15 cellular contexts compared by ENCODE assay signal in the genomic region with DNA sequence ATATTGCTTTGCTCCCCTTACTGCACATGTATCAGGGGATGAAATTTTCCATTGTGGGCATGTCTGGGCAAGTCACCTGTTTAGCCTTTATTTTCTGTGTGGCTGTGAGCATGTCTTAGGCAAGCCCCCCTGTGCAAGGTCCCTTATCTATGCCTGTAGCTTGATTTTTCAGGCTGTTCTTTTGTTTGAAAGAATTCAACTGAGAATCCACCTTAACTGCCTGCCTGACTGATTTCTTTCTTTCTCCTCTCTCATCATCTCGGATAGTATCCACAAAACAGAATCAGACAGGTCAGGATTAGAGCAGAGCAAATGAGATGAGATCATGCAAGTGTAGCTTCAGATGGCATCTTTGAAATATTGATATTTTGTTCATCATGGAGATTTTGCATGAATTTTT.
DNase-seq lines count a peak whose midpoint lies in the region; ATAC-seq, FAIRE-seq and TF ChIP-seq lines count a peak whose summit lies in the region.
"Had no signal": no experiment of that assay in that cellular context is flagged by ENCODE, and none has a peak within 500 bp of the region (broad histone marks: within the 10 kb centered on the region; RNA-seq: fewer than 3 reads in every experiment).

No MANE protein-coding gene starts in this region.

- H3K9me3 Mint-ChIP-seq in astrocyte (ENCODE audit: unreplicated experiment), result peaks cover 10% of the 10 kb centered on the region

- H3K9ac ChIP-seq in mammary epithelial cell (ENCODE audit: insufficient read depth, low read length), result no peak overlapping the region
- no peak overlapping the region for H3K9ac ChIP-seq in IMR-90 (ENCODE audit: low read depth, low read length)
- no peak overlapping the region for H3K9ac ChIP-seq in astrocyte (ENCODE audit: low read length)
- H3K9ac ChIP-seq in keratinocyte (ENCODE audit: control insufficient read depth, extremely low read depth, insufficient read depth, low read length), result no peak overlapping the region

- H2BK15ac ChIP-seq in IMR-90 (ENCODE audit: low read depth, low read length), result no peak overlapping the region

- H2BK120ac ChIP-seq in IMR-90 (ENCODE audit: low read depth, low read length), result no peak overlapping the region

- no peak overlapping the region for H4K91ac ChIP-seq in IMR-90 (ENCODE audit: insufficient read depth, low read depth, low read length)

- no peak overlapping the region for H4K8ac ChIP-seq in IMR-90 (ENCODE audit: low read depth in 2 of 2, low read length in 2 of 2)

- dilution Hi-C loops in mammary epithelial cell (cut with HindIII; ENCODE audit: low sequenced_read_pairs) (no loop called here), IMR-90 (cut with HindIII; ENCODE audit: low sequenced_read_pairs, unreplicated experiment) (no loop called here), keratinocyte (cut with MboI; ENCODE audit: extremely low pct_ligation_motif_present, low sequenced_read_pairs) (no loop called here)

- no TSS peak for BruUV-seq in mammary epithelial cell (replicated peaks; lab: Mats Ljungman, UMichigan)
- no TSS peak for BruUV-seq in IMR-90 (replicated peaks; lab: Mats Ljungman, UMichigan)

- H3K56ac ChIP-seq in IMR-90 (ENCODE audit: extremely low read depth, insufficient read depth, low read length), result no peak overlapping the region

- H2BK5ac ChIP-seq in IMR-90 (ENCODE audit: low read depth, low read length, poor library complexity, severe bottlenecking), result no peak overlapping the region

- TF ChIP-seq POLR2A in breast epithelium (IDR thresholded peaks at IDR 0.05) (no peak), IMR-90 (IDR thresholded peaks at IDR 0.05; ENCODE audit: low read depth, low read length) (no peak)

- H3K4me3 ChIP-seq in mammary epithelial cell (replicated peaks in 1 of 3; ENCODE audit: insufficient read depth in 1 of 3, low read depth in 2 of 3, low read length in 3 of 3), result no peak overlapping the region
- no peak overlapping the region for H3K4me3 ChIP-seq in breast epithelium
- H3K4me3 ChIP-seq in IMR-90 (ENCODE audit: insufficient read depth, low read depth, low read length), result no peak overlapping the region
- H3K4me3 ChIP-seq in astrocyte (ENCODE audit: insufficient read depth, low read depth, low read length), result no peak overlapping the region
- no peak overlapping the region for H3K4me3 ChIP-seq in keratinocyte (ENCODE audit: control insufficient read depth in 2 of 3, extremely low read depth in 1 of 3, insufficient read depth in 2 of 3, low read depth in 1 of 3, low read length in 3 of 3)

- in situ Hi-C loops in mammary epithelial cell (cut with MboI; ENCODE audit: low sequenced_read_pairs in 2 of 2) (no loop called here), IMR-90 (cut with MboI; ENCODE audit: low sequenced_read_pairs) (no loop called here)

- H3K79me2 ChIP-seq in mammary epithelial cell (ENCODE audit: insufficient read depth, low read length), result no peaks in the 10 kb centered on the region
- H3K79me2 ChIP-seq in astrocyte (ENCODE audit: insufficient read depth, low read length), result no peaks in the 10 kb centered on the region
- no peaks in the 10 kb centered on the region for H3K79me2 ChIP-seq in keratinocyte (ENCODE audit: control insufficient read depth, insufficient read depth, low read length)

- H3K4me2 ChIP-seq in mammary epithelial cell (ENCODE audit: insufficient read depth, low read depth, low read length) (no peak overlapping the region), IMR-90 (ENCODE audit: low read depth, low read length) (no peak overlapping the region), astrocyte (ENCODE audit: low read length) (no peak overlapping the region), keratinocyte (ENCODE audit: control insufficient read depth, extremely low read depth, insufficient read depth, low read depth, low read length) (no peak overlapping the region)

- TF ChIP-seq RAD21 in IMR-90 (IDR thresholded peaks at IDR 0.05; ENCODE audit: low read length), result no peak

- peaks cover 5% of the 10 kb centered on the region for H3K36me3 Mint-ChIP-seq in astrocyte (ENCODE audit: low read depth, unreplicated experiment)
- H3K36me3 Mint-ChIP-seq: CD8-positive, alpha-beta memory T cell had no signal

- H3K9me1 ChIP-seq in IMR-90 (ENCODE audit: insufficient read depth, low read length) (no peaks in the 10 kb centered on the region), keratinocyte (ENCODE audit: control insufficient read depth, extremely low read depth, insufficient read depth, low read length) (no peaks in the 10 kb centered on the region)

- CTCF ChIA-PET in mammary epithelial cell (lab: Charles Lee; ENCODE audit: low non-redundant PET), result no interaction called here
- CTCF ChIA-PET in IMR-90 (lab: Yijun Ruan, JAX), result no interaction called here

- intact Hi-C loops in mammary epithelial cell (cut with micrococcal nuclease) (no loop called here), breast epithelium (cut with DNase I; ENCODE audit: low total_unique reads) (no loop called here), IMR-90 (cut with micrococcal nuclease) (no loop called here)

- FAIRE-seq in astrocyte (lab: Jason Lieb, UNC) (no peak), keratinocyte (lab: Jason Lieb, UNC) (no peak)
- FAIRE-seq: GM12892 had no signal

- no peak overlapping the region for H3K27ac Mint-ChIP-seq in astrocyte (ENCODE audit: unreplicated experiment)
- H3K27ac Mint-ChIP-seq: CD8-positive, alpha-beta memory T cell had no signal

- H3K9me3 ChIP-seq in mammary epithelial cell (replicated peaks; ENCODE audit: insufficient read depth, low read length), result peaks cover 7% of the 10 kb centered on the region
- H3K9me3 ChIP-seq in breast epithelium, result peaks cover 0 to 26% of the 10 kb centered on the region in 2 donors
- peaks cover 4% of the 10 kb centered on the region; the same call in 1 of the 2 replicates for H3K9me3 ChIP-seq in IMR-90 (ENCODE audit: control insufficient read depth, insufficient read depth, low read length)
- peaks cover 2% of the 10 kb centered on the region for H3K9me3 ChIP-seq in astrocyte (ENCODE audit: insufficient read depth, low read depth, low read length)
- H3K9me3 ChIP-seq in keratinocyte (ENCODE audit: control insufficient read depth, low read depth, low read length), result no peaks in the 10 kb centered on the region
- H3K9me3 ChIP-seq: Caco-2 had no signal

- POLR2A ChIA-PET in IMR-90 (lab: Charles Lee; ENCODE audit: unreplicated experiment), result no interaction called here

- 100% methylated on average over 1 of the region's 1 CpG for WGBS in mammary epithelial cell (ENCODE audit: low coverage, missing lambda C conversion rate)
- WGBS in IMR-90 (ENCODE audit: extremely low coverage in 2 of 2, insufficient read length in 1 of 2), 2 experiments, result no CpG with 5 or more reads among the region's 1 CpG

- no peak overlapping the region for H3K4ac ChIP-seq in IMR-90 (ENCODE audit: low read depth, low read length)

- H3K27me3 ChIP-seq in mammary epithelial cell (ENCODE audit: insufficient read depth, low read length), result no peaks in the 10 kb centered on the region
- no peaks in the 10 kb centered on the region for H3K27me3 ChIP-seq in breast epithelium
- no peaks in the 10 kb centered on the region for H3K27me3 ChIP-seq in IMR-90 (ENCODE audit: control insufficient read depth, insufficient read depth, low read length)
- H3K27me3 ChIP-seq in astrocyte (ENCODE audit: insufficient read depth, low read length), result no peaks in the 10 kb centered on the region
- no peaks in the 10 kb centered on the region for H3K27me3 ChIP-seq in keratinocyte (ENCODE audit: control insufficient read depth, extremely low read depth, insufficient read depth, low read length)

- H2AFZ ChIP-seq in mammary epithelial cell (ENCODE audit: low read depth, low read length), result peak overlapping the region; percentile 76
- no peak overlapping the region for H2AFZ ChIP-seq in IMR-90 (replicated peaks; ENCODE audit: low read length, poor library complexity)
- peak overlapping the region; percentile 10 for H2AFZ ChIP-seq in astrocyte (ENCODE audit: low read depth, low read length)
- H2AFZ ChIP-seq in keratinocyte (ENCODE audit: control insufficient read depth, low read length), result peak overlapping the region; percentile 41

- H4K20me1 ChIP-seq in mammary epithelial cell (ENCODE audit: insufficient read depth, low read length) (no peaks in the 10 kb centered on the region), IMR-90 (ENCODE audit: insufficient read depth, low read length) (no peaks in the 10 kb centered on the region), astrocyte (ENCODE audit: insufficient read depth, low read length) (no peaks in the 10 kb centered on the region), keratinocyte (ENCODE audit: control insufficient read depth, extremely low read depth, insufficient read depth, low read length) (no peaks in the 10 kb centered on the region)

- no peak overlapping the region for H4K5ac ChIP-seq in IMR-90 (ENCODE audit: low read depth, low read length)

- no peak overlapping the region for H3K23ac ChIP-seq in IMR-90 (ENCODE audit: low read depth, low read length)

- H3K4me1 ChIP-seq in mammary epithelial cell (ENCODE audit: insufficient read depth, low read length) (no peaks in the 10 kb centered on the region), breast epithelium (no peaks in the 10 kb centered on the region), IMR-90 (ENCODE audit: control insufficient read depth, insufficient read depth, low read length) (no peaks in the 10 kb centered on the region), astrocyte (ENCODE audit: insufficient read depth, low read length) (no peaks in the 10 kb centered on the region), keratinocyte (ENCODE audit: control insufficient read depth, extremely low read depth, insufficient read depth, low read length) (no peaks in the 10 kb centered on the region)
- H3K4me1 ChIP-seq: Caco-2 had no signal

- H2BK20ac ChIP-seq in IMR-90 (ENCODE audit: low read depth, low read length), result no peak overlapping the region

- no peak overlapping the region for H3K4me3 Mint-ChIP-seq in astrocyte (ENCODE audit: unreplicated experiment)
- H3K4me3 Mint-ChIP-seq: CD8-positive, alpha-beta memory T cell had no signal

- H3K27me3 Mint-ChIP-seq in astrocyte (ENCODE audit: low read depth, unreplicated experiment), result no peaks in the 10 kb centered on the region
- H3K27me3 Mint-ChIP-seq: CD8-positive, alpha-beta memory T cell had no signal

- H3K14ac ChIP-seq in IMR-90 (replicated peaks; ENCODE audit: low read depth, low read length), result no peak overlapping the region

- no peaks in the 10 kb centered on the region for H3K79me1 ChIP-seq in IMR-90 (ENCODE audit: low read depth in 1 of 2, low read length in 2 of 2)

- peak overlapping the region; percentile 5; the same call in 1 of the 2 replicates for H3K18ac ChIP-seq in IMR-90 (ENCODE audit: low read depth, low read length)

- no peak for TF ChIP-seq CTCF in mammary epithelial cell (conservative IDR thresholded peaks at IDR 0.05 in 1 of 2, IDR thresholded peaks at IDR 0.05 in 1 of 2; ENCODE audit: extremely low read depth in 1 of 2, insufficient read depth in 1 of 2, low read depth in 1 of 2, low read length in 2 of 2)
- no peak for TF ChIP-seq CTCF in breast epithelium (IDR thresholded peaks at IDR 0.05)
- TF ChIP-seq CTCF in IMR-90 (conservative IDR thresholded peaks at IDR 0.05; ENCODE audit: low read depth, low read length), result no peak
- TF ChIP-seq CTCF in astrocyte (IDR thresholded peaks at IDR 0.05; ENCODE audit: insufficient read depth, low read depth, low read length), result no peak
- TF ChIP-seq CTCF in keratinocyte (optimal IDR thresholded peaks at IDR 0.05 in 1 of 3, IDR thresholded peaks at IDR 0.05 in 1 of 3, conservative IDR thresholded peaks at IDR 0.05 in 1 of 3; ENCODE audit: extremely low read depth in 1 of 3, insufficient read depth in 2 of 3, low read length in 3 of 3), result no peak

- H3K36me3 ChIP-seq in mammary epithelial cell (ENCODE audit: insufficient read depth, low read length) (no peaks in the 10 kb centered on the region), breast epithelium (no peaks in the 10 kb centered on the region), IMR-90 (ENCODE audit: control insufficient read depth, insufficient read depth, low read length) (no peaks in the 10 kb centered on the region), astrocyte (ENCODE audit: insufficient read depth, low read length) (no peaks in the 10 kb centered on the region), keratinocyte (ENCODE audit: control insufficient read depth in 2 of 2, extremely low read depth in 1 of 2, insufficient read depth in 2 of 2, low read length in 2 of 2) (no peaks in the 10 kb centered on the region)

- H2AK5ac ChIP-seq in IMR-90 (ENCODE audit: low read depth, low read length), result no peak overlapping the region

- no peak for ATAC-seq in IMR-90 (ENCODE audit: low read depth)

- no peaks in the 10 kb centered on the region for H3K4me1 Mint-ChIP-seq in astrocyte (ENCODE audit: low read depth, unreplicated experiment)
- H3K4me1 Mint-ChIP-seq: CD8-positive, alpha-beta memory T cell had no signal

- H3K27ac ChIP-seq in mammary epithelial cell (ENCODE audit: insufficient read depth, low read depth, low read length) (no peak overlapping the region), breast epithelium (no peak overlapping the region), IMR-90 (ENCODE audit: insufficient read depth, low read length) (no peak overlapping the region), astrocyte (ENCODE audit: low read depth, low read length) (no peak overlapping the region), keratinocyte (ENCODE audit: control insufficient read depth, insufficient read depth, low read length) (no peak overlapping the region)
- H3K27ac ChIP-seq: HL-60 had no signal

- H2AK9ac ChIP-seq in IMR-90 (replicated peaks; ENCODE audit: low read depth, low read length, poor library complexity), result no peak overlapping the region

- no peak for DNase-seq in mammary epithelial cell
- no peak for DNase-seq in breast epithelium (ENCODE audit: low spot score in 2 of 2)
- DNase-seq in IMR-90, result no peak
- no peak for DNase-seq in astrocyte (ENCODE audit: low read depth)
- no peak for DNase-seq in keratinocyte (ENCODE audit: low read depth, low spot score)
- no peak for DNase-seq in dermis blood vessel endothelial cell
- DNase-seq in C1 segment of cervical spinal cord (lab: John Stamatoyannopoulos, UW), result no peak
- no peak for DNase-seq in NCI-H2227 (lab: John Stamatoyannopoulos, UW; ENCODE audit: unreplicated experiment)
- DNase-seq: Caco-2; CD8-positive, alpha-beta memory T cell; DND-41; GDM1; HCEC 1CT had no signal
